20 cellular contexts compared by ENCODE assay signal in genomic region chr1:59682405-59683080, GRCh38.
DNase-seq lines count a peak whose midpoint lies in the region; ATAC-seq and TF ChIP-seq lines count a peak whose summit lies in the region.
"Had no signal": no experiment of that assay in that cellular context is flagged by ENCODE, and none has a peak within 500 bp of the region (broad histone marks: within the 10 kb centered on the region; RNA-seq: fewer than 3 reads in every experiment).

No MANE protein-coding gene starts in this region.

- no peak overlapping the region for H3K27ac ChIP-seq in trophoblast cell (ENCODE audit: low read depth, low read length)
- peak overlapping the region in 1 of 12 donors; percentile 70 for H3K27ac ChIP-seq in heart left ventricle
- H3K27ac ChIP-seq: right lobe of liver had no signal

- no peak overlapping the region for H3K9ac ChIP-seq in trophoblast cell (ENCODE audit: low read length)

- ATAC-seq in SK-N-SH treated with all-trans-retinoic acid at 6 μM for 48 hours (peak; percentile 10; the same call in 2 of the 3 replicates), heart left ventricle (no peak), omental fat pad (ENCODE audit: low FRiP score) (no peak), left lobe of liver (no peak)
- ATAC-seq: activated naive CD4-positive, alpha-beta T cell treated with anti-CD3 and anti-CD28 coated beads, Interleukin-2, amount 50 U/mL, for 72 hours; Panc1; right lobe of liver; stimulated activated effector memory CD8-positive, alpha-beta T cell treated with anti-CD3 and anti-CD28 coated beads, Interleukin-12 subunit alpha, Interleukin-12 subunit beta, amount 100 ng/mL, for 72 hours had no signal

- H3K4me1 ChIP-seq in trophoblast cell (ENCODE audit: control insufficient read depth in 1 of 2, insufficient read depth in 2 of 2, low read length in 2 of 2): peaks cover 3 to 13% of the 10 kb centered on the region in 2 experiments
- peaks cover 0 to 24% (median 8%) of the 10 kb centered on the region in 12 donors for H3K4me1 ChIP-seq in heart left ventricle
- H3K4me1 ChIP-seq: right lobe of liver had no signal

- H3K14ac ChIP-seq in trophoblast cell (ENCODE audit: low read length): no peak overlapping the region

- H3K9me3 ChIP-seq in trophoblast cell (ENCODE audit: insufficient read depth, low read depth, low read length) (peaks cover 2% of the 10 kb centered on the region), heart left ventricle (no peaks in the 10 kb centered on the region)
- H3K9me3 ChIP-seq: right lobe of liver had no signal

- H3K4me3 ChIP-seq in trophoblast cell (ENCODE audit: low read depth, low read length) (no peak overlapping the region), heart left ventricle (no peak overlapping the region)
- H3K4me3 ChIP-seq: right lobe of liver had no signal

- intact Hi-C loops in heart left ventricle (cut with DNase I): no loop called here

- no peak overlapping the region for H2AFZ ChIP-seq in trophoblast cell (ENCODE audit: insufficient read depth, low read length, poor library complexity)

- H2BK5ac ChIP-seq in trophoblast cell (ENCODE audit: low read depth, low read length, poor library complexity): no peak overlapping the region

- H2BK12ac ChIP-seq in trophoblast cell (ENCODE audit: low read length): peak overlapping the region; percentile 29

- H2BK120ac ChIP-seq in trophoblast cell (ENCODE audit: insufficient read depth, low read length, poor library complexity): no peak overlapping the region

- TF ChIP-seq POLR2A in heart left ventricle (IDR thresholded peaks at IDR 0.05): no peak

- no peak overlapping the region for H3K18ac ChIP-seq in trophoblast cell (ENCODE audit: low read length)

- DNase-seq in DMS 273 (lab: John Stamatoyannopoulos, UW; ENCODE audit: unreplicated experiment) (peak; percentile 82), fibroblast of peridontal ligament (ENCODE audit: extremely low read depth) (peak; percentile 52), trophoblast cell (no peak), heart left ventricle (no peak), NCI-H1092 treated with DMSO at 0.1 percent for 48 hours (lab: John Stamatoyannopoulos, UW) (no peak), omental fat pad (ENCODE audit: low spot score) (no peak), left lobe of liver (ENCODE audit: low spot score) (no peak)
- DNase-seq: activated CD4-positive, CD25-positive, alpha-beta regulatory T cell treated with anti-CD3 and anti-CD28 coated beads, Interleukin-2, amount 50 U/mL, for 72 hours; activated CD8-positive, alpha-beta memory T cell treated with anti-CD3 and anti-CD28 coated beads, Interleukin-2, amount 50 U/mL, for 4 hours; cerebellar nuclear complex; COR-L47; GF-D8; hippocampal formation; NCI-H1436; right lobe of liver; T-helper 1 cell had no signal

- H2AK5ac ChIP-seq in trophoblast cell (ENCODE audit: low read length): no peak overlapping the region

- WGBS in trophoblast cell (ENCODE audit: extremely low coverage, insufficient coverage, insufficient read length): no CpG with 5 or more reads among the region's 5 CpGs
- 71 to 72% (median 72%) methylated on average over 5 of the region's 5 CpGs for WGBS in heart left ventricle, 4 donors

- no peak overlapping the region for H3K4ac ChIP-seq in trophoblast cell (ENCODE audit: low read depth, low read length)

- H3K79me1 ChIP-seq in trophoblast cell (ENCODE audit: low read length): peaks cover 4% of the 10 kb centered on the region

- H3K36me3 ChIP-seq in trophoblast cell (ENCODE audit: control insufficient read depth in 1 of 2, insufficient read depth in 2 of 2, low read length in 2 of 2) (no peaks in the 10 kb centered on the region), heart left ventricle (no peaks in the 10 kb centered on the region)

- H3K79me2 ChIP-seq in trophoblast cell (ENCODE audit: control insufficient read depth, insufficient read depth, low read length, poor library complexity): no peaks in the 10 kb centered on the region

- H3K27me3 ChIP-seq in trophoblast cell (ENCODE audit: insufficient read depth, low read length): no peaks in the 10 kb centered on the region
- H3K27me3 ChIP-seq in heart left ventricle: no peaks in the 10 kb centered on the region
- H3K27me3 ChIP-seq: right lobe of liver had no signal

- H4K8ac ChIP-seq in trophoblast cell (ENCODE audit: low read depth, low read length): peak overlapping the region; percentile 1

- H3K4me2 ChIP-seq in trophoblast cell (ENCODE audit: low read length): no peak overlapping the region

- TF ChIP-seq CTCF in heart left ventricle (IDR thresholded peaks at IDR 0.05) (no peak), omental fat pad (IDR thresholded peaks at IDR 0.05) (no peak)

- H4K91ac ChIP-seq in trophoblast cell (ENCODE audit: low read depth, low read length): peak overlapping the region; percentile 30

- no peak overlapping the region for H3K23ac ChIP-seq in trophoblast cell (ENCODE audit: low read length)

- H4K12ac ChIP-seq in trophoblast cell (ENCODE audit: low read depth, low read length): no peak overlapping the region

TF ChIP-seq in SK-N-SH treated with all-trans-retinoic acid at 6 μM for 48 hours, 23 proteins besides CTCF, POLR2A, EP300 and RAD21:
- peak; percentile 53; the same call in 1 of the 2 replicates for TF ChIP-seq ISL1 (CRISPR knock-in tag; IDR thresholded peaks at IDR 0.05)
- no peak for TF ChIP-seq GLIS3 (CRISPR knock-in tag; IDR thresholded peaks at IDR 0.05)

Comparison
In these comparisons a context has a peak if more than half of its experiments do, and no peak if none do; other contexts are left out.
1. DNase-seq: peak in DMS 273 (single experiment) and fibroblast of peridontal ligament (single experiment); none in trophoblast cell (0 of 2), heart left ventricle (0 of 5), NCI-H1092 treated with DMSO at 0.1 percent for 48 hours (single experiment), omental fat pad (single experiment) and left lobe of liver (single experiment).